In genomic region chr7:43873300-43873699, GRCh38 we compare ENCODE assay signal across 10 cellular contexts. TPM values are rescaled to one million over a fixed set of nuclear protein-coding genes. Genes with fewer than 3 reads are reported as not detected.
DNase-seq lines count a peak whose midpoint lies in the region; FAIRE-seq and TF ChIP-seq lines count a peak whose summit lies in the region.
"Had no signal": no experiment of that assay in that cellular context is flagged by ENCODE, and none has a peak within 500 bp of the region (broad histone marks: within the 10 kb centered on the region; RNA-seq: fewer than 3 reads in every experiment).

No MANE protein-coding gene starts in this region.

- H2AFZ ChIP-seq in keratinocyte (ENCODE audit: control insufficient read depth, low read length), result no peak overlapping the region

- H3K27me3 ChIP-seq in breast epithelium (no peaks in the 10 kb centered on the region), keratinocyte (ENCODE audit: control insufficient read depth, extremely low read depth, insufficient read depth, low read length) (no peaks in the 10 kb centered on the region), transverse colon (no peaks in the 10 kb centered on the region)

- intact Hi-C loops in breast epithelium (cut with DNase I; ENCODE audit: low total_unique reads) (no loop called here), transverse colon (cut with DNase I; ENCODE audit: low total_unique reads) (no loop called here)

- peak overlapping the region; percentile 71 for H3K4me2 ChIP-seq in keratinocyte (ENCODE audit: control insufficient read depth, extremely low read depth, insufficient read depth, low read depth, low read length)

- H3K4me3 ChIP-seq in HFF-Myc (replicated peaks; ENCODE audit: low read depth, low read length) (no peak overlapping the region; the same call in 1 of the 2 replicates), breast epithelium (no peak overlapping the region), keratinocyte (ENCODE audit: control insufficient read depth in 2 of 3, extremely low read depth in 1 of 3, insufficient read depth in 2 of 3, low read depth in 1 of 3, low read length in 3 of 3) (no peak overlapping the region), transverse colon (no peak overlapping the region)

- peaks cover 11% of the 10 kb centered on the region for H3K4me1 Mint-ChIP-seq in activated CD4-positive, alpha-beta memory T cell treated with anti-CD3 and anti-CD28 coated beads, Interleukin-2, amount 10 ng/mL, durations not matched to agents 7 days and 5 days

- no peak overlapping the region for H3K4me3 Mint-ChIP-seq in activated CD4-positive, alpha-beta memory T cell treated with anti-CD3 and anti-CD28 coated beads, Interleukin-2, amount 10 ng/mL, durations not matched to agents 7 days and 5 days

- peaks cover 5% of the 10 kb centered on the region for H3K79me2 ChIP-seq in keratinocyte (ENCODE audit: control insufficient read depth, insufficient read depth, low read length)

- no peaks in the 10 kb centered on the region for H4K20me1 ChIP-seq in keratinocyte (ENCODE audit: control insufficient read depth, extremely low read depth, insufficient read depth, low read length)

- CTCF ChIA-PET in activated CD4-positive, alpha-beta memory T cell treated with anti-CD3 and anti-CD28 coated beads, Interleukin-2, amount 10 ng/mL, durations not matched to agents 7 days and 5 days (lab: Charles Lee), result no interaction called here

- H3K4me1 ChIP-seq in breast epithelium, result no peaks in the 10 kb centered on the region
- peaks cover 35% of the 10 kb centered on the region for H3K4me1 ChIP-seq in keratinocyte (ENCODE audit: control insufficient read depth, extremely low read depth, insufficient read depth, low read length)
- peaks cover 8 to 38% (median 22%) of the 10 kb centered on the region in 4 donors for H3K4me1 ChIP-seq in transverse colon

- no peaks in the 10 kb centered on the region for H3K9me1 ChIP-seq in keratinocyte (ENCODE audit: control insufficient read depth, extremely low read depth, insufficient read depth, low read length)

- no peak for TF ChIP-seq EP300 in transverse colon (IDR thresholded peaks at IDR 0.05; ENCODE audit: low read depth)

- H3K27ac ChIP-seq in breast epithelium, result peak overlapping the region; percentile 74 to 87
- peak overlapping the region; percentile 79 for H3K27ac ChIP-seq in keratinocyte (ENCODE audit: control insufficient read depth, insufficient read depth, low read length)
- H3K27ac ChIP-seq in transverse colon, result peak overlapping the region; percentile 64 to 78 (median 72)

- no peak for TF ChIP-seq CTCF in HFF-Myc (IDR thresholded peaks at IDR 0.05; ENCODE audit: low read depth, low read length, missing control alignments)
- TF ChIP-seq CTCF in breast epithelium (IDR thresholded peaks at IDR 0.05), result no peak
- no peak for TF ChIP-seq CTCF in keratinocyte (optimal IDR thresholded peaks at IDR 0.05 in 1 of 3, IDR thresholded peaks at IDR 0.05 in 1 of 3, conservative IDR thresholded peaks at IDR 0.05 in 1 of 3; ENCODE audit: extremely low read depth in 1 of 3, insufficient read depth in 2 of 3, low read length in 3 of 3)
- no peak for TF ChIP-seq CTCF in transverse colon (IDR thresholded peaks at IDR 0.05)

- H3K9ac ChIP-seq in keratinocyte (ENCODE audit: control insufficient read depth, extremely low read depth, insufficient read depth, low read length), result peak overlapping the region; percentile 56

- POLR2A ChIA-PET in activated CD4-positive, alpha-beta memory T cell treated with anti-CD3 and anti-CD28 coated beads, Interleukin-2, amount 10 ng/mL, durations not matched to agents 7 days and 5 days (lab: Charles Lee), result no interaction called here

- TF ChIP-seq POLR2A in breast epithelium (IDR thresholded peaks at IDR 0.05) (no peak), transverse colon (IDR thresholded peaks at IDR 0.05) (no peak)

- no peak for FAIRE-seq in keratinocyte (lab: Jason Lieb, UNC)

- dilution Hi-C loops in keratinocyte (cut with MboI; ENCODE audit: extremely low pct_ligation_motif_present, low sequenced_read_pairs), result no loop called here

- peaks cover 9% of the 10 kb centered on the region for H3K9me3 Mint-ChIP-seq in activated CD4-positive, alpha-beta memory T cell treated with anti-CD3 and anti-CD28 coated beads, Interleukin-2, amount 10 ng/mL, durations not matched to agents 7 days and 5 days

- H3K9me3 ChIP-seq in breast epithelium, result no peaks in the 10 kb centered on the region
- H3K9me3 ChIP-seq in keratinocyte (ENCODE audit: control insufficient read depth, low read depth, low read length), result peaks cover 4% of the 10 kb centered on the region
- no peaks in the 10 kb centered on the region for H3K9me3 ChIP-seq in transverse colon

- in situ Hi-C loops in transverse colon (cut with MboI; ENCODE audit: low pct_ligation_motif_present in 1 of 4, low pct_unique_long_range_greater_than_20kb in 1 of 4, low sequenced_read_pairs in 3 of 4), result loop anchor here in 1 of 4 donors (25.0 kb wide), 1 partner anchor 936 kb away; the partner anchor contains the start of genes MRPL32 and PSMA2

- H3K36me3 ChIP-seq in breast epithelium (peaks cover 6% of the 10 kb centered on the region), keratinocyte (ENCODE audit: control insufficient read depth in 2 of 2, extremely low read depth in 1 of 2, insufficient read depth in 2 of 2, low read length in 2 of 2) (peaks cover 18 to 27% of the 10 kb centered on the region in 2 experiments), transverse colon (peaks cover 0 to 24% (median 10%) of the 10 kb centered on the region in 4 donors)

- peak; percentile 86 for DNase-seq in HFF-Myc (ENCODE audit: extremely low read depth, low read depth)
- no peak for DNase-seq in breast epithelium (ENCODE audit: low spot score in 2 of 2)
- DNase-seq in keratinocyte (ENCODE audit: low read depth, low spot score), result peak; percentile 21
- peak; percentile 74 for DNase-seq in transverse colon
- no peak for DNase-seq in COR-L47 (lab: John Stamatoyannopoulos, UW)
- no peak for DNase-seq in NOMO-1 (lab: John Stamatoyannopoulos, UW; ENCODE audit: unreplicated experiment in 2 of 2)
- no peak for DNase-seq in activated CD4-positive, alpha-beta T cell treated with anti-CD3 and anti-CD28 coated beads, Interleukin-2, amount 50 U/mL, for 48 hours
- DNase-seq in activated CD4-positive, alpha-beta memory T cell treated with anti-CD3 and anti-CD28 coated beads, Interleukin-2, amount 10 ng/mL, durations not matched to agents 7 days and 5 days, result no peak
- DNase-seq: activated CD4-positive, CD25-positive, alpha-beta regulatory T cell treated with anti-CD3 and anti-CD28 coated beads, Interleukin-2, amount 50 U/mL, for 72 hours; stimulated activated CD4-positive, alpha-beta T cell treated with anti-CD3 and anti-CD28 coated beads, Interleukin-1b, Interleukin-23, amount 100 ng/mL, for 48 hours had no signal

- 77 to 80% methylated on average over 1 to 5 of the region's 5 CpGs for WGBS in transverse colon (ENCODE audit: low coverage in 1 of 2), 2 donors

- peaks cover 5% of the 10 kb centered on the region for H3K27me3 Mint-ChIP-seq in activated CD4-positive, alpha-beta memory T cell treated with anti-CD3 and anti-CD28 coated beads, Interleukin-2, amount 10 ng/mL, durations not matched to agents 7 days and 5 days

- peaks cover 44% of the 10 kb centered on the region for H3K36me3 Mint-ChIP-seq in activated CD4-positive, alpha-beta memory T cell treated with anti-CD3 and anti-CD28 coated beads, Interleukin-2, amount 10 ng/mL, durations not matched to agents 7 days and 5 days (ENCODE audit: low read depth)

- no peak overlapping the region for H3K27ac Mint-ChIP-seq in activated CD4-positive, alpha-beta memory T cell treated with anti-CD3 and anti-CD28 coated beads, Interleukin-2, amount 10 ng/mL, durations not matched to agents 7 days and 5 days

RNA-seq across cellular contexts. Expression of gene MRPS24, which starts 4.0 kb away (rescaled TPM):
- total RNA-seq in breast epithelium (10 to 100 TPM; 75.4 to 86.1 (median 81.0) TPM), transverse colon (100 to 1,000 TPM in 1 of 4 donors, 10 to 100 TPM in 3; 22.8 to 110 (median 73.4) TPM)
- 94.8 to 113 TPM (median 104 TPM) in 3 replicates for polyA plus RNA-seq in keratinocyte
- polyA plus RNA-seq in keratinocyte (2011; ENCODE audit: low read depth), result 13.2 TPM
- polyA plus RNA-seq in keratinocyte (2011; cell fraction: cytosol; rRNA removed), result 104 and 130 TPM in 2 replicates
- 43.7 and 45.5 TPM in 2 replicates for polyA plus RNA-seq in keratinocyte (2011; cell fraction: nucleus; rRNA removed)
- 131 and 155 TPM in 2 replicates for polyA plus RNA-seq in keratinocyte (2012; ENCODE audit: low replicate concordance)
- polyA minus RNA-seq in keratinocyte, result 41.1 to 74.9 TPM (median 48.0 TPM) in 3 replicates
- 110 TPM for polyA minus RNA-seq in keratinocyte (2011; cell fraction: cytosol; rRNA and poly(A)+ RNA removed)
- polyA minus RNA-seq in keratinocyte (2011; cell fraction: nucleus; rRNA and poly(A)+ RNA removed), result 10.4 and 12.5 TPM in 2 replicates
- total RNA-seq in activated CD4-positive, alpha-beta memory T cell treated with anti-CD3 and anti-CD28 coated beads, Interleukin-2, amount 10 ng/mL, durations not matched to agents 7 days and 5 days, result 10 to 100 TPM; 74.6 to 76.5 TPM

RNA-seq across cellular contexts. Expression of gene URGCP, which starts 33.1 kb away (rescaled TPM):
- total RNA-seq in breast epithelium (10 to 100 TPM; 29.2 to 39.2 (median 29.9) TPM), transverse colon (10 to 100 TPM; 54.5 to 84.2 (median 58.2) TPM)
- polyA plus RNA-seq in keratinocyte, result 24.8 to 29.7 TPM (median 27.6 TPM) in 3 replicates
- polyA plus RNA-seq in keratinocyte (2011; ENCODE audit: low read depth), result 13.4 TPM
- 19.5 and 25.3 TPM in 2 replicates for polyA plus RNA-seq in keratinocyte (2011; cell fraction: cytosol; rRNA removed)
- 55.0 and 67.8 TPM in 2 replicates for polyA plus RNA-seq in keratinocyte (2011; cell fraction: nucleus; rRNA removed)
- 17.1 and 20.1 TPM in 2 replicates for polyA plus RNA-seq in keratinocyte (2012; ENCODE audit: low replicate concordance)
- polyA minus RNA-seq in keratinocyte, result 30.4 to 41.6 TPM (median 33.8 TPM) in 3 replicates
- 19.8 TPM for polyA minus RNA-seq in keratinocyte (2011; cell fraction: cytosol; rRNA and poly(A)+ RNA removed)
- polyA minus RNA-seq in keratinocyte (2011; cell fraction: nucleus; rRNA and poly(A)+ RNA removed), result 29.8 and 53.0 TPM in 2 replicates
- total RNA-seq in activated CD4-positive, alpha-beta memory T cell treated with anti-CD3 and anti-CD28 coated beads, Interleukin-2, amount 10 ng/mL, durations not matched to agents 7 days and 5 days, result 10 to 100 TPM; 19.8 to 20.1 TPM

RNA-seq across cellular contexts. Expression of gene UBE2D4, which starts 52.9 kb away (rescaled TPM):
- 10 to 100 TPM; 14.7 to 34.1 (median 15.4) TPM for total RNA-seq in breast epithelium
- 7.9 to 11.0 TPM (median 8.1 TPM) in 3 replicates for polyA plus RNA-seq in keratinocyte
- polyA plus RNA-seq in keratinocyte (2011; ENCODE audit: low read depth), result 1.8 TPM
- polyA plus RNA-seq in keratinocyte (2011; cell fraction: cytosol; rRNA removed), result 7.7 and 8.7 TPM in 2 replicates
- polyA plus RNA-seq in keratinocyte (2011; cell fraction: nucleus; rRNA removed), result 2.8 and 2.9 TPM in 2 replicates
- polyA plus RNA-seq in keratinocyte (2012; ENCODE audit: low replicate concordance), result 6.5 and 7.1 TPM in 2 replicates
- 14.9 to 19.4 TPM (median 16.3 TPM) in 3 replicates for polyA minus RNA-seq in keratinocyte
- polyA minus RNA-seq in keratinocyte (2011; cell fraction: cytosol; rRNA and poly(A)+ RNA removed), result 5.8 TPM
- 1.5 and 1.7 TPM in 2 replicates for polyA minus RNA-seq in keratinocyte (2011; cell fraction: nucleus; rRNA and poly(A)+ RNA removed)
- 10 to 100 TPM; 13.3 to 55.7 (median 15.5) TPM for total RNA-seq in transverse colon
- total RNA-seq in activated CD4-positive, alpha-beta memory T cell treated with anti-CD3 and anti-CD28 coated beads, Interleukin-2, amount 10 ng/mL, durations not matched to agents 7 days and 5 days, result 1 to 10 TPM; 5.3 to 6.8 TPM

Comparison
In these comparisons a context has a peak if more than half of its experiments do, and no peak if none do; other contexts are left out.
1. DNase-seq: peak in HFF-Myc (single experiment), keratinocyte (single experiment) and transverse colon (single experiment); none in breast epithelium (0 of 2), COR-L47 (single experiment), NOMO-1 (0 of 2), activated CD4-positive, alpha-beta T cell treated with anti-CD3 and anti-CD28 coated beads, Interleukin-2, amount 50 U/mL, for 48 hours (0 of 2) and activated CD4-positive, alpha-beta memory T cell treated with anti-CD3 and anti-CD28 coated beads, Interleukin-2, amount 10 ng/mL, durations not matched to agents 7 days and 5 days (single experiment).
2. Peak in every context shown above with its lines, with median percentiles within 50 percentile points of each other: H3K27ac ChIP-seq.